In the genomic region with DNA sequence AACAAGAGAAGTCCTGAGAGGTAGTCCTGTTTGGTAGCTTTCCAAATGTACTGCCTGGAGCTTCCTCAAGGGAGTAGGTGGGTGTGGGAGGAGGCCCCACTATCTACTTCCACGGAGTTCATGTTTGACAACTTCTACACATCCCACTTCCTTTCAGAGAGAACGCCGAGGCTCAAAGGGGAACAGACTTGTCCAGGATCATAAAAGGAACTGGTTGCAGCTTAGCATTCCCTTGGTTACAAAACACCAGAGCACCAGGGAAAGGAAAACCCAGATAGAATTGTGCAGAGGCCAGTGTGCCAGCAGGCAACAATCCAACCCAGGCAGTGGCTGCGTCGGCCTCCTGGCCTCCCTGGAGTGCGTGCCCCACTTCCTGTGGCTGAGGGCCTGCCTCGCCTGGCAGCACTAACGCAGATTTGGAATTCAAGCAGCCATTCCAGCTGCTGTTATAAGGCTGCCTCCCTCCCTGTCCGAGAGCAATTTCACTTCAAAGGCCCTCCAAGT, we compare ENCODE assay signal across 8 cellular contexts. TPM values are rescaled to one million over a fixed set of nuclear protein-coding genes. Genes with fewer than 3 reads are reported as not detected.
A peak's percentile ranks its signal among the peaks of the same experiment; 100 is the strongest.
DNase-seq lines count a peak whose midpoint lies in the region; ATAC-seq, FAIRE-seq and TF ChIP-seq lines count a peak whose summit lies in the region.
"Had no signal": no experiment of that assay in that cellular context is flagged by ENCODE, and none has a peak within 500 bp of the region (broad histone marks: within the 10 kb centered on the region; RNA-seq: fewer than 3 reads in every experiment).

No MANE protein-coding gene starts in this region.

- H3K9ac ChIP-seq in SK-N-MC (ENCODE audit: insufficient read length) (peak overlapping the region; percentile 29), kidney (ENCODE audit: low read length in 2 of 2) (no peak overlapping the region)

- H3K27ac ChIP-seq in SK-N-MC (peak overlapping the region; percentile 81), gastroesophageal sphincter (peak overlapping the region; percentile 14 to 66 (median 60)), foreskin keratinocyte (no peak overlapping the region), kidney (ENCODE audit: low read depth in 2 of 2, low read length in 2 of 2) (no peak overlapping the region)
- H3K27ac ChIP-seq: epithelial cell of prostate had no signal

- intact Hi-C loops in kidney (cut with DNase I), result no loop called here

- H3K4me1 ChIP-seq in gastroesophageal sphincter (peaks cover 9 to 52% (median 33%) of the 10 kb centered on the region in 3 donors), foreskin keratinocyte (no peaks in the 10 kb centered on the region), kidney (ENCODE audit: control insufficient read depth in 1 of 2, insufficient read depth in 1 of 2, low read depth in 1 of 2, low read length in 2 of 2) (peaks cover 23 to 35% of the 10 kb centered on the region in 2 donors)

- DNase-seq in H4 (ENCODE audit: low spot score), result peak; percentile 57
- DNase-seq in SK-N-MC (ENCODE audit: low read depth, low spot score), result no peak
- DNase-seq in smooth muscle cell of the brain vasculature (ENCODE audit: low read depth, low spot score), result peak; percentile 10
- DNase-seq in foreskin keratinocyte, result no peak
- DNase-seq in kidney, result no peak

- TF ChIP-seq EP300 in gastroesophageal sphincter (IDR thresholded peaks at IDR 0.05), result no peak

- H3K36me3 ChIP-seq in SK-N-MC (ENCODE audit: insufficient read depth, low read length) (no peaks in the 10 kb centered on the region), gastroesophageal sphincter (peaks cover 0 to 15% of the 10 kb centered on the region in 2 donors), kidney (ENCODE audit: control insufficient read depth in 1 of 2, insufficient read depth in 2 of 2, low read length in 2 of 2) (no peaks in the 10 kb centered on the region)

- H3K9me3 ChIP-seq in SK-N-MC (ENCODE audit: low read depth, low read length) (no peaks in the 10 kb centered on the region), gastroesophageal sphincter (no peaks in the 10 kb centered on the region), kidney (ENCODE audit: control insufficient read depth in 1 of 2, low read length in 2 of 2) (no peaks in the 10 kb centered on the region)

- ATAC-seq in gastroesophageal sphincter (peak; percentile 88), GM18505 (IDR thresholded peaks at IDR 0.05; ENCODE audit: unreplicated experiment) (no peak), foreskin keratinocyte (no peak)

- no peak for FAIRE-seq in kidney (lab: Jason Lieb, UNC)

- H3K27me3 ChIP-seq in gastroesophageal sphincter (peaks cover 18% of the 10 kb centered on the region), foreskin keratinocyte (peaks cover 45% of the 10 kb centered on the region)

- H3K4me3 ChIP-seq in SK-N-MC, result peak overlapping the region; percentile 40
- no peak overlapping the region for H3K4me3 ChIP-seq in gastroesophageal sphincter
- H3K4me3 ChIP-seq in kidney (ENCODE audit: low read length in 2 of 2), result no peak overlapping the region

- WGBS in gastroesophageal sphincter (ENCODE audit: low coverage in 1 of 2), 2 donors, result 0% methylated on average over 3 to 6 of the region's 9 CpGs

- no peak for TF ChIP-seq POLR2A in gastroesophageal sphincter (IDR thresholded peaks at IDR 0.05)
- TF ChIP-seq POLR2A in GM18505 (IDR thresholded peaks at IDR 0.05; ENCODE audit: borderline replicate concordance, extremely low read depth, insufficient read depth, insufficient read length), result no peak

- no peak for TF ChIP-seq CTCF in gastroesophageal sphincter (IDR thresholded peaks at IDR 0.05)
- no peak for TF ChIP-seq CTCF in foreskin keratinocyte (conservative IDR thresholded peaks at IDR 0.05)
- TF ChIP-seq CTCF in kidney (IDR thresholded peaks at IDR 0.05; ENCODE audit: borderline replicate concordance, extremely low read depth, insufficient read depth), result no peak

RNA-seq across cellular contexts. Expression of a gene that starts 4.2 kb away (rescaled TPM):
- total RNA-seq in H4 (2014; rRNA removed; shearing (Covaris generic)), result 2.0 and 2.3 TPM in 2 replicates
- total RNA-seq in gastroesophageal sphincter (1 to 10 TPM in 1 of 4 donors, under 1 TPM in 1, not detected in 2; 0.12 to 2.3 TPM), foreskin keratinocyte (0.63 and 1.0 TPM in 2 replicates), kidney (39.2 TPM)
- polyA plus RNA-seq in foreskin keratinocyte (0.57 and 1.2 TPM in 2 replicates), kidney (ENCODE audit: insufficient read depth, low read depth, low replicate concordance) (200 TPM)

Comparison
In these comparisons a context has a peak if more than half of its experiments do, and no peak if none do; other contexts are left out.
1. DNase-seq: peak in H4 (single experiment) and smooth muscle cell of the brain vasculature (single experiment); none in SK-N-MC (single experiment), foreskin keratinocyte (0 of 2) and kidney (single experiment).
2. H3K27ac ChIP-seq: peak in SK-N-MC (single experiment) and gastroesophageal sphincter (4 of 4); none in foreskin keratinocyte (single experiment) and kidney (0 of 2).
3. RNA of a gene that starts 4.2 kb away (total RNA-seq): 39.2 TPM in kidney (single experiment); 2.0 to 2.3 TPM in H4, 0.63 to 1.0 TPM in foreskin keratinocyte and 0.12 to 2.3 TPM in gastroesophageal sphincter; every median in the first group is over 10 times any median in the second.